In genomic region chr21:16775056-16775455, GRCh38 we compare ENCODE assay signal across 19 cellular contexts.
A peak's percentile ranks its signal among the peaks of the same experiment; 100 is the strongest.
DNase-seq lines count a peak whose midpoint lies in the region; ATAC-seq and TF ChIP-seq lines count a peak whose summit lies in the region.
"Had no signal": no experiment of that assay in that cellular context is flagged by ENCODE, and none has a peak within 500 bp of the region (broad histone marks: within the 10 kb centered on the region; RNA-seq: fewer than 3 reads in every experiment).

No MANE protein-coding gene starts in this region.

- no peak overlapping the region for H3K4me2 ChIP-seq in neural progenitor cell

- no peaks in the 10 kb centered on the region for H3K27me3 Mint-ChIP-seq in endothelial cell (ENCODE audit: unreplicated experiment)
- peaks cover 4% of the 10 kb centered on the region for H3K27me3 Mint-ChIP-seq in neural progenitor cell (ENCODE audit: insufficient read depth, low read depth)
- H3K27me3 Mint-ChIP-seq: dendritic cell treated with granulocyte-macrophage colony-stimulating factor and Interleukin-4, amounts not matched to agents 40 ng/mL and 50 ng/mL, for 4 days; IgD-negative memory B cell had no signal

- no peaks in the 10 kb centered on the region for H3F3A ChIP-seq in neural progenitor cell (ENCODE audit: low read depth)

- no peak overlapping the region for H3K27ac ChIP-seq in neural progenitor cell
- H3K27ac ChIP-seq: esophagus squamous epithelium, ovary, SJSA1 had no signal

- DNase-seq in COR-L47 (lab: John Stamatoyannopoulos, UW) (peak; percentile 4), NCI-H446 treated with DMSO at 0.1 percent for 48 hours (lab: John Stamatoyannopoulos, UW) (peak; percentile 72), endothelial cell (ENCODE audit: low spot score) (peak; percentile 4), neural progenitor cell (ENCODE audit: low spot score) (peak; percentile 29)
- no peak for DNase-seq in activated naive CD4-positive, alpha-beta T cell treated with anti-CD3 and anti-CD28 coated beads, Interleukin-2, amount 50 U/mL, for 16 hours
- DNase-seq in activated naive CD4-positive, alpha-beta T cell (lab: John Stamatoyannopoulos, UW): no peak
- no peak for DNase-seq in NK-92 treated with Interleukin-12 subunit alpha and Interleukin-12 subunit beta, amount 100 ng/mL, for 24 hours (lab: John Stamatoyannopoulos, UW)
- DNase-seq: activated CD4-positive, alpha-beta T cell treated with anti-CD3 and anti-CD28 coated beads, Interleukin-2, amount 50 U/mL, for 4 hours; activated T-cell treated with anti-CD3 and anti-CD28 coated beads, Interleukin-2, amount 50 U/mL, for 72 hours; amniotic stem cell; esophagus squamous epithelium; mammary epithelial cell; NCI-H1436; ovary; stimulated activated naive CD8-positive, alpha-beta T cell treated with anti-CD3 and anti-CD28 coated beads, Interleukin-15, Interleukin-2, amounts not matched to agents 100 U/mL and 50 U/mL, for 24 hours had no signal

- no peaks in the 10 kb centered on the region for H3K9me3 ChIP-seq in neural progenitor cell (ENCODE audit: low read depth)
- H3K9me3 ChIP-seq: esophagus squamous epithelium, ovary, SJSA1 had no signal

- no peak overlapping the region for H3K4me3 Mint-ChIP-seq in endothelial cell (ENCODE audit: unreplicated experiment)
- no peak overlapping the region for H3K4me3 Mint-ChIP-seq in neural progenitor cell
- H3K4me3 Mint-ChIP-seq: activated T-cell treated with anti-CD3 and anti-CD28 coated beads, Interleukin-2, amount 50 U/mL, for 72 hours; dendritic cell treated with granulocyte-macrophage colony-stimulating factor and Interleukin-4, amounts not matched to agents 40 ng/mL and 50 ng/mL, for 4 days; IgD-negative memory B cell had no signal

- H3K4me3 ChIP-seq in neural progenitor cell: no peak overlapping the region
- H3K4me3 ChIP-seq: esophagus squamous epithelium, ovary, SJSA1 had no signal

- H3K27ac Mint-ChIP-seq in endothelial cell (ENCODE audit: unreplicated experiment): no peak overlapping the region
- peak overlapping the region; percentile 61 for H3K27ac Mint-ChIP-seq in neural progenitor cell
- H3K27ac Mint-ChIP-seq: activated T-cell treated with anti-CD3 and anti-CD28 coated beads, Interleukin-2, amount 50 U/mL, for 72 hours; dendritic cell treated with granulocyte-macrophage colony-stimulating factor and Interleukin-4, amounts not matched to agents 40 ng/mL and 50 ng/mL, for 4 days; IgD-negative memory B cell had no signal

- peak overlapping the region; percentile 84 for H2AFZ ChIP-seq in neural progenitor cell (replicated peaks)

- no peaks in the 10 kb centered on the region for H3K36me3 Mint-ChIP-seq in endothelial cell (ENCODE audit: low read depth, unreplicated experiment)
- H3K36me3 Mint-ChIP-seq in neural progenitor cell: no peaks in the 10 kb centered on the region
- H3K36me3 Mint-ChIP-seq: IgD-negative memory B cell had no signal

- no peaks in the 10 kb centered on the region for H3K4me1 ChIP-seq in neural progenitor cell
- H3K4me1 ChIP-seq: esophagus squamous epithelium had no signal

- no peaks in the 10 kb centered on the region for H4K20me1 ChIP-seq in neural progenitor cell (ENCODE audit: low read depth)

- H3K36me3 ChIP-seq in neural progenitor cell: no peaks in the 10 kb centered on the region
- H3K36me3 ChIP-seq: esophagus squamous epithelium, ovary, SJSA1 had no signal

- no peaks in the 10 kb centered on the region for H3K79me2 ChIP-seq in neural progenitor cell (ENCODE audit: low read depth)

- H3K9me3 Mint-ChIP-seq in endothelial cell (ENCODE audit: unreplicated experiment) (no peaks in the 10 kb centered on the region), neural progenitor cell (no peaks in the 10 kb centered on the region)

- no peak overlapping the region for H3K9ac ChIP-seq in neural progenitor cell

- no peaks in the 10 kb centered on the region for H3K4me1 Mint-ChIP-seq in endothelial cell (ENCODE audit: unreplicated experiment)
- H3K4me1 Mint-ChIP-seq in neural progenitor cell: peaks cover 6% of the 10 kb centered on the region
- H3K4me1 Mint-ChIP-seq: IgD-negative memory B cell had no signal

- TF ChIP-seq CTCF in endothelial cell (IDR thresholded peaks at IDR 0.05; ENCODE audit: unreplicated experiment) (no peak), neural progenitor cell (IDR thresholded peaks at IDR 0.05) (no peak)

- no peak for ATAC-seq in HG02981 (IDR thresholded peaks at IDR 0.05; ENCODE audit: unreplicated experiment)
- ATAC-seq: activated T-cell treated with anti-CD3 and anti-CD28 coated beads, Interleukin-2, amount 50 U/mL, for 72 hours; stimulated activated naive CD8-positive, alpha-beta T cell treated with anti-CD3 and anti-CD28 coated beads, Interleukin-15, Interleukin-2, amounts not matched to agents 100 U/mL and 50 U/mL, for 24 hours had no signal

- H3K27me3 ChIP-seq in neural progenitor cell: no peaks in the 10 kb centered on the region
- H3K27me3 ChIP-seq: esophagus squamous epithelium, ovary, SJSA1 had no signal

Comparison
In these comparisons a context has a peak if more than half of its experiments do, and no peak if none do; other contexts are left out.
1. DNase-seq: peak in COR-L47 (single experiment), NCI-H446 treated with DMSO at 0.1 percent for 48 hours (single experiment), endothelial cell (single experiment) and neural progenitor cell (single experiment); none in activated naive CD4-positive, alpha-beta T cell treated with anti-CD3 and anti-CD28 coated beads, Interleukin-2, amount 50 U/mL, for 16 hours (single experiment), activated naive CD4-positive, alpha-beta T cell (0 of 4) and NK-92 treated with Interleukin-12 subunit alpha and Interleukin-12 subunit beta, amount 100 ng/mL, for 24 hours (single experiment).